22 cellular contexts compared by ENCODE assay signal in the genomic region with DNA sequence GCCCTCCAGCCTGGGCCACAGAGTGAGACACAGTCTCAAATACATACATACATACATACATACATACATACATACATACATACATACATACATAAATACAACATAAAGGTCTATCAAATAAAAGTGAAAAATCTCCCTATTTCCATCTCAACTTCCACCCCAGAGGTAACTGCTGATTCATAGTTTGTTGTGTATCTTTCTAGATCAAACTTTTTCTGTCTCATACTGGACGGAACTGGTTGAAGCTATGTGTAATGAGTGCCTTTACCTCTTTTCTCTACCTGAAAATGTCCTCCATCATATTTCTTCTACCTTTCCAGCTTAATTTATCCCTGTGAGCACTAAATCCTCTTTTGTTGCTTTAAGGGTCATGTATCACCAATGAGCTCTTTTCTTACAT.
DNase-seq lines count a peak whose midpoint lies in the region; ATAC-seq, FAIRE-seq and TF ChIP-seq lines count a peak whose summit lies in the region.
"Had no signal": no experiment of that assay in that cellular context is flagged by ENCODE, and none has a peak within 500 bp of the region (broad histone marks: within the 10 kb centered on the region; RNA-seq: fewer than 3 reads in every experiment).

No MANE protein-coding gene starts in this region.

- 0 out of 2 replicates have a peak overlapping the region, but pooled peaks have one; percentile 12 for H3K4me2 ChIP-seq in K562 (ENCODE audit: insufficient read depth, low read length)
- H3K4me2 ChIP-seq: BLaER1 treated with 17β-estradiol and CSF1 and Interleukin-3, amounts not matched to agents 10 nM and 100 nM had no signal

- H3K27me3 ChIP-seq in K562 (ENCODE audit: control insufficient read depth in 2 of 2, insufficient read depth in 2 of 2, low read length in 2 of 2) (no peaks in the 10 kb centered on the region), left ventricle myocardium inferior (ENCODE audit: low read depth) (no peaks in the 10 kb centered on the region)

- TF ChIP-seq CTCF in K562 (IDR thresholded peaks at IDR 0.05 in 2 of 3, conservative IDR thresholded peaks at IDR 0.05 in 1 of 3; ENCODE audit: insufficient read depth in 2 of 3, low read depth in 1 of 3, low read length in 3 of 3): no peak
- TF ChIP-seq CTCF in left ventricle myocardium inferior (IDR thresholded peaks at IDR 0.05; ENCODE audit: borderline replicate concordance): no peak

- 20% methylated on average over 1 of the region's 1 CpG for WGBS in K562 (ENCODE audit: insufficient coverage, low coverage, missing lambda C conversion rate)

- CTCF ChIA-PET in K562 (lab: Yijun Ruan, JAX; ENCODE audit: low intra/inter-chr PET ratio): no interaction called here

- POLR2A ChIA-PET in K562 (lab: Yijun Ruan, JAX): interaction anchor here (0.6 to 1.3 kb wide), 4 partner anchors 11 to 31 kb away, joined by 3 to 5 read pairs (median 4); no protein-coding TSS in a partner anchor

- H4K20me1 ChIP-seq in K562 (replicated peaks; ENCODE audit: control insufficient read depth, insufficient read depth, low read length): no peaks in the 10 kb centered on the region
- H4K20me1 ChIP-seq: BLaER1 treated with 17β-estradiol and CSF1 and Interleukin-3, amounts not matched to agents 10 nM and 100 nM had no signal

- peak overlapping the region in 1 of 2 experiments; percentile 22; a peak in 2 of 4 replicates for H3K9ac ChIP-seq in K562 (ENCODE audit: insufficient read depth in 1 of 2, low read depth in 2 of 2, low read length in 2 of 2)
- H3K9ac ChIP-seq: BLaER1 treated with 17β-estradiol and CSF1 and Interleukin-3, amounts not matched to agents 10 nM and 100 nM had no signal

- H3K4me3 ChIP-seq in K562: no peak overlapping the region
- H3K4me3 ChIP-seq in left ventricle myocardium inferior: no peak overlapping the region
- H3K4me3 ChIP-seq: BLaER1 treated with 17β-estradiol and CSF1 and Interleukin-3, amounts not matched to agents 10 nM and 100 nM had no signal

- H3K9me3 ChIP-seq in K562 (replicated peaks; ENCODE audit: control insufficient read depth, insufficient read depth, low read depth, low read length): no peaks in the 10 kb centered on the region; the same call in 1 of the 2 replicates
- H3K9me3 ChIP-seq in left ventricle myocardium inferior (replicated peaks): no peaks in the 10 kb centered on the region
- H3K9me3 ChIP-seq: Caco-2 had no signal

- in situ Hi-C loops in K562 (cut with MboI): no loop called here

- BruUV-seq in K562 (replicated peaks; lab: Mats Ljungman, UMichigan): no TSS peak

- peak overlapping the region; percentile 75 for H3K27ac ChIP-seq in K562 (ENCODE audit: extremely low read depth, low read depth, low read length)
- H3K27ac ChIP-seq in left ventricle myocardium inferior (replicated peaks): no peak overlapping the region
- H3K27ac ChIP-seq: BLaER1 treated with 17β-estradiol and CSF1 and Interleukin-3, amounts not matched to agents 10 nM and 100 nM; C4-2B had no signal

- peak overlapping the region; percentile 4; the same call in 1 of the 2 replicates for H2AFZ ChIP-seq in K562 (ENCODE audit: low read depth, low read length)

- H3K4me1 ChIP-seq in K562 (replicated peaks in 1 of 2; ENCODE audit: control insufficient read depth in 2 of 2, insufficient read depth in 2 of 2, low read length in 2 of 2) (peaks cover 0 to 17% of the 10 kb centered on the region in 2 experiments; a peak in 2 of 5 replicates), left ventricle myocardium inferior (no peaks in the 10 kb centered on the region)
- H3K4me1 ChIP-seq: BLaER1 treated with 17β-estradiol and CSF1 and Interleukin-3, amounts not matched to agents 10 nM and 100 nM; Caco-2 had no signal

- TF ChIP-seq EP300 in K562 (IDR thresholded peaks at IDR 0.05; ENCODE audit: low read length): no peak

- H3K9me1 ChIP-seq in K562 (ENCODE audit: control insufficient read depth, insufficient read depth, low read length): no peaks in the 10 kb centered on the region

- H3K79me2 ChIP-seq in K562 (ENCODE audit: control insufficient read depth, insufficient read depth, low read length): no peaks in the 10 kb centered on the region

- no peak for TF ChIP-seq RAD21 in K562 (CRISPR knock-in tag; conservative IDR thresholded peaks at IDR 0.05 in 1 of 2, IDR thresholded peaks at IDR 0.05 in 1 of 2)

- FAIRE-seq in GM12891 (lab: Jason Lieb, UNC): peak; percentile 28
- no peak for FAIRE-seq in K562 (lab: Jason Lieb, UNC)
- FAIRE-seq: A204.1, D721Med, G401.6, GM12892, GM18507 had no signal

- TF ChIP-seq POLR2A in GM12891 (IDR thresholded peaks at IDR 0.05; ENCODE audit: low read depth, low read length) (no peak), K562 (conservative IDR thresholded peaks at IDR 0.05) (no peak)

- DNase-seq in GM12891 (ENCODE audit: insufficient read length, low spot score): no peak
- DNase-seq in OCI-M1 (lab: John Stamatoyannopoulos, UW): peak; percentile 53
- DNase-seq in K562 (ENCODE audit: extremely low read depth in 1 of 4, low spot score in 3 of 4): peak in 1 of 4 experiments; percentile 6
- no peak for DNase-seq in NCI-H1417 treated with DMSO at 0.1 percent for 48 hours (lab: John Stamatoyannopoulos, UW)
- DNase-seq in left ventricle myocardium inferior: no peak
- DNase-seq: 8988T; AML-193; Caco-2; Calu3; CD4-positive, alpha-beta T cell; CD8-positive, alpha-beta T cell; DMS79 treated with DMSO at 0.1 percent for 48 hours; GF-D8 had no signal

- ATAC-seq in K562 (peak; percentile 54), GM18520 (IDR thresholded peaks at IDR 0.05; ENCODE audit: unreplicated experiment) (no peak), HG02973 (IDR thresholded peaks at IDR 0.05; ENCODE audit: unreplicated experiment) (no peak)
- ATAC-seq: CD8-positive, alpha-beta T cell had no signal

- intact Hi-C loops in K562 (cut with micrococcal nuclease) (no loop called here), left ventricle myocardium inferior (cut with micrococcal nuclease) (no loop called here)

- peaks cover 4% of the 10 kb centered on the region; the same call in 1 of the 3 replicates for H3K36me3 ChIP-seq in K562 (ENCODE audit: control insufficient read depth, insufficient read depth, low read length)
- no peaks in the 10 kb centered on the region for H3K36me3 ChIP-seq in left ventricle myocardium inferior

TF ChIP-seq in GM12891, 5 proteins besides CTCF, POLR2A, EP300 and RAD21:
- no peak for TF ChIP-seq PAX5 (IDR thresholded peaks at IDR 0.05; ENCODE audit: insufficient read depth, low read length, severe bottlenecking)
- TF ChIP-seq POU2F2 (IDR thresholded peaks at IDR 0.05; ENCODE audit: low read depth, low read length): no peak
- no peak for TF ChIP-seq POLR2AphosphoS5 (IDR thresholded peaks at IDR 0.05; ENCODE audit: low read depth, low read length)
- TF ChIP-seq TAF1 (IDR thresholded peaks at IDR 0.05; ENCODE audit: low read depth, low read length): no peak
- TF ChIP-seq SPI1 (IDR thresholded peaks at IDR 0.05; ENCODE audit: low read depth, low read length): no peak

TF ChIP-seq in K562, 482 proteins besides CTCF, POLR2A, EP300 and RAD21 (continues in another document):
- TF ChIP-seq, protein P1, sequence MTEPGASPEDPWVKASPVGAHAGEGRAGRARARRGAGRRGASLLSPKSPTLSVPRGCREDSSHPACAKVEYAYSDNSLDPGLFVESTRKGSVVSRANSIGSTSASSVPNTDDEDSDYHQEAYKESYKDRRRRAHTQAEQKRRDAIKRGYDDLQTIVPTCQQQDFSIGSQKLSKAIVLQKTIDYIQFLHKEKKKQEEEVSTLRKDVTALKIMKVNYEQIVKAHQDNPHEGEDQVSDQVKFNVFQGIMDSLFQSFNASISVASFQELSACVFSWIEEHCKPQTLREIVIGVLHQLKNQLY (CRISPR knock-in tag; conservative IDR thresholded peaks at IDR 0.05): no peak
- TF ChIP-seq ZNF316 (IDR thresholded peaks at IDR 0.05): peak; percentile 74
- no peak for TF ChIP-seq MCM7 (IDR thresholded peaks at IDR 0.05)
- no peak for TF ChIP-seq KLF16 (IDR thresholded peaks at IDR 0.05)
- 0 out of 2 replicates have a peak, but pooled peaks have one; percentile 16 for TF ChIP-seq MAFG (tag; conservative IDR thresholded peaks at IDR 0.05)
- no peak for TF ChIP-seq ATF1 (CRISPR knock-in tag; IDR thresholded peaks at IDR 0.05)
- TF ChIP-seq ATF1 (tag; IDR thresholded peaks at IDR 0.05): no peak
- TF ChIP-seq, protein P2, sequence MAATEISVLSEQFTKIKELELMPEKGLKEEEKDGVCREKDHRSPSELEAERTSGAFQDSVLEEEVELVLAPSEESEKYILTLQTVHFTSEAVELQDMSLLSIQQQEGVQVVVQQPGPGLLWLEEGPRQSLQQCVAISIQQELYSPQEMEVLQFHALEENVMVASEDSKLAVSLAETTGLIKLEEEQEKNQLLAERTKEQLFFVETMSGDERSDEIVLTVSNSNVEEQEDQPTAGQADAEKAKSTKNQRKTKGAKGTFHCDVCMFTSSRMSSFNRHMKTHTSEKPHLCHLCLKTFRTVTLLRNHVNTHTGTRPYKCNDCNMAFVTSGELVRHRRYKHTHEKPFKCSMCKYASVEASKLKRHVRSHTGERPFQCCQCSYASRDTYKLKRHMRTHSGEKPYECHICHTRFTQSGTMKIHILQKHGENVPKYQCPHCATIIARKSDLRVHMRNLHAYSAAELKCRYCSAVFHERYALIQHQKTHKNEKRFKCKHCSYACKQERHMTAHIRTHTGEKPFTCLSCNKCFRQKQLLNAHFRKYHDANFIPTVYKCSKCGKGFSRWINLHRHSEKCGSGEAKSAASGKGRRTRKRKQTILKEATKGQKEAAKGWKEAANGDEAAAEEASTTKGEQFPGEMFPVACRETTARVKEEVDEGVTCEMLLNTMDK (IDR thresholded peaks at IDR 0.05; ENCODE audit: borderline replicate concordance, insufficient read depth, low read depth, low read length, poor library complexity, severe bottlenecking): no peak
- peak; percentile 9; the same call in 1 of the 2 replicates for TF ChIP-seq MAFF (IDR thresholded peaks at IDR 0.05; ENCODE audit: low read length)
- TF ChIP-seq MTA2 (IDR thresholded peaks at IDR 0.05; ENCODE audit: low read depth): no peak
- TF ChIP-seq BRF1 (IDR thresholded peaks at IDR 0.05; ENCODE audit: borderline replicate concordance, extremely low read depth, insufficient read length): no peak
- no peak for TF ChIP-seq SREBF1 (IDR thresholded peaks at IDR 0.05; ENCODE audit: borderline replicate concordance, low read depth, low read length)
